Comparison of ENCODE assay signal across 1 cellular context in the genomic region with DNA sequence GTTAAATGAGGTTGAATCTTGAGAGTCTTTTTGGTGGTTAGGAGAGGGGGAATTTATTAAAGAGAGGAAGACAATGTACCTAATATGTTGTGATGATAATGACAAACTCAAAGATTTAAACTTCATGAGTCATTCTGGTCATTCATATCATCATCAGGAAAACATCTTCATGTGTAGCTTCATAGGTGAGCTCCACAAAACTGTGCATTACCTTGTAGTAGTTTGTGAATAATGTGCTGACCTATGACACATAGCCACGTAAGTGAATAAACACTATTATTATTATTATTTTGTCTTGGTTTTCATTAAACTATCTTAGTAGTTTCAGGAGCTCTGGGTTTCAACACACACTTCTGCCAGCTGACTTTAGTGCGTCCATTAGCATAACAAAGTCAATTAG.
TF ChIP-seq lines count a peak whose summit lies in the region.

No MANE protein-coding gene starts in this region.

TF ChIP-seq in H1, 55 proteins besides CTCF, POLR2A, EP300 and RAD21:
- no peak for TF ChIP-seq GABPA (IDR thresholded peaks at IDR 0.05; ENCODE audit: borderline replicate concordance, insufficient read depth, low read length)
- TF ChIP-seq TAF1 (IDR thresholded peaks at IDR 0.05; ENCODE audit: low read depth, low read length): no peak
- no peak for TF ChIP-seq CREB1 (IDR thresholded peaks at IDR 0.05)
- no peak for TF ChIP-seq CBX8 (IDR thresholded peaks at IDR 0.05; ENCODE audit: borderline replicate concordance, low read depth, low read length)
- TF ChIP-seq SIX5 (IDR thresholded peaks at IDR 0.05; ENCODE audit: low read depth, low read length): no peak
- TF ChIP-seq TAF7 (optimal IDR thresholded peaks at IDR 0.05; ENCODE audit: borderline replicate concordance, low read depth, low read length): no peak
- TF ChIP-seq ZNF274 (IDR thresholded peaks at IDR 0.05; ENCODE audit: borderline replicate concordance, extremely low read depth, low read length): no peak
- TF ChIP-seq KDM5A (IDR thresholded peaks at IDR 0.05; ENCODE audit: low read length): no peak
- no peak for TF ChIP-seq EZH2 (IDR thresholded peaks at IDR 0.05; ENCODE audit: low read depth, low read length, severe bottlenecking)
- no peak for TF ChIP-seq POU5F1 (IDR thresholded peaks at IDR 0.05; ENCODE audit: low read depth, low read length)
- no peak for TF ChIP-seq ASH2L (IDR thresholded peaks at IDR 0.05; ENCODE audit: low read length)
- TF ChIP-seq SAP30 (IDR thresholded peaks at IDR 0.05; ENCODE audit: insufficient read depth, insufficient replicate concordance, low read length): no peak
- TF ChIP-seq SRF (IDR thresholded peaks at IDR 0.05; ENCODE audit: low read depth, low read length): no peak
